Comparison of ENCODE assay signal across 10 cellular contexts in genomic region chr2:10325278-10326145, GRCh38. TPM values are rescaled to one million over a fixed set of nuclear protein-coding genes. Genes with fewer than 3 reads are reported as not detected.
DNase-seq lines count a peak whose midpoint lies in the region; ATAC-seq lines count a peak whose summit lies in the region.
"Had no signal": no experiment of that assay in that cellular context is flagged by ENCODE, and none has a peak within 500 bp of the region (broad histone marks: within the 10 kb centered on the region; RNA-seq: fewer than 3 reads in every experiment).

No MANE protein-coding gene starts in this region.

- DNase-seq in activated CD4-positive, alpha-beta T cell treated with anti-CD3 and anti-CD28 coated beads for 36 hours = no peak
- DNase-seq in activated CD4-positive, alpha-beta T cell treated with anti-CD3 and anti-CD28 coated beads, Interleukin-2, amount 50 U/mL, for 48 hours = no peak
- DNase-seq in NCI-H2081 (lab: John Stamatoyannopoulos, UW) (peak; percentile 83 to 92), cerebellar cortex (ENCODE audit: low spot score) (peak; percentile 49), posterior vena cava (ENCODE audit: low spot score) (peak; percentile 64), sciatic nerve (ENCODE audit: low spot score) (no peak), NK-92 (lab: John Stamatoyannopoulos, UW; ENCODE audit: unreplicated experiment) (no peak), inferior parietal cortex (ENCODE audit: extremely low spot score) (no peak)
- DNase-seq: activated gamma-delta T cell; stimulated activated naive CD8-positive, alpha-beta T cell treated with anti-CD3 and anti-CD28 coated beads, Interleukin-15, amount 100 ng/mL, for 72 hours had no signal

- ATAC-seq in activated CD4-positive, alpha-beta T cell treated with anti-CD3 and anti-CD28 coated beads for 36 hours = no peak
- ATAC-seq in sciatic nerve = no peak
- ATAC-seq: stimulated activated naive CD8-positive, alpha-beta T cell treated with anti-CD3 and anti-CD28 coated beads, Interleukin-15, amount 100 ng/mL, for 72 hours had no signal

- H3K27me3 Mint-ChIP-seq in activated CD4-positive, alpha-beta T cell treated with anti-CD3 and anti-CD28 coated beads for 36 hours = no peaks in the 10 kb centered on the region
- H3K27me3 Mint-ChIP-seq: stimulated activated naive CD8-positive, alpha-beta T cell treated with anti-CD3 and anti-CD28 coated beads, Interleukin-15, amount 100 ng/mL, for 72 hours had no signal

- H3K27ac Mint-ChIP-seq in activated CD4-positive, alpha-beta T cell treated with anti-CD3 and anti-CD28 coated beads for 36 hours = peak overlapping the region; percentile 44
- H3K27ac Mint-ChIP-seq: stimulated activated naive CD8-positive, alpha-beta T cell treated with anti-CD3 and anti-CD28 coated beads, Interleukin-15, amount 100 ng/mL, for 72 hours had no signal

- H3K4me3 Mint-ChIP-seq in activated CD4-positive, alpha-beta T cell treated with anti-CD3 and anti-CD28 coated beads for 36 hours = no peak overlapping the region
- H3K4me3 Mint-ChIP-seq: stimulated activated naive CD8-positive, alpha-beta T cell treated with anti-CD3 and anti-CD28 coated beads, Interleukin-15, amount 100 ng/mL, for 72 hours had no signal

- H3K9me3 Mint-ChIP-seq in activated CD4-positive, alpha-beta T cell treated with anti-CD3 and anti-CD28 coated beads for 36 hours (ENCODE audit: low read depth) = no peaks in the 10 kb centered on the region

- peaks cover 36% of the 10 kb centered on the region for H3K36me3 Mint-ChIP-seq in activated CD4-positive, alpha-beta T cell treated with anti-CD3 and anti-CD28 coated beads for 36 hours (ENCODE audit: low read depth)

- peaks cover 84% of the 10 kb centered on the region for H3K4me1 Mint-ChIP-seq in activated CD4-positive, alpha-beta T cell treated with anti-CD3 and anti-CD28 coated beads for 36 hours

- POLR2A ChIA-PET in activated CD4-positive, alpha-beta T cell treated with anti-CD3 and anti-CD28 coated beads for 36 hours (lab: Charles Lee) = no interaction called here

- intact Hi-C loops in activated CD4-positive, alpha-beta T cell treated with anti-CD3 and anti-CD28 coated beads for 36 hours (cut with DNase I, micrococcal nuclease) = no loop called here
- intact Hi-C loops in posterior vena cava (cut with DNase I) = no loop called here
- intact Hi-C loops in sciatic nerve (cut with DNase I) = no loop called here

- CTCF ChIA-PET in activated CD4-positive, alpha-beta T cell treated with anti-CD3 and anti-CD28 coated beads for 36 hours (lab: Charles Lee) = interaction anchor here (7.1 kb wide), 1 partner anchor 21 kb away, joined by 88 read pairs; the partner anchor contains the start of gene HPCAL1

RNA-seq across cellular contexts. Expression of gene HPCAL1, which starts 22.8 kb away (rescaled TPM):
- total RNA-seq in activated CD4-positive, alpha-beta T cell treated with anti-CD3 and anti-CD28 coated beads for 36 hours = 100 to 1,000 TPM; 109 to 114 TPM
- total RNA-seq in posterior vena cava (10 to 100 TPM; 21.6 to 26.0 TPM), sciatic nerve (31.7 TPM)

Comparison
In these comparisons a context has a peak if more than half of its experiments do, and no peak if none do; other contexts are left out.
1. DNase-seq: peak in NCI-H2081 (2 of 2), cerebellar cortex (single experiment) and posterior vena cava (single experiment); none in activated CD4-positive, alpha-beta T cell treated with anti-CD3 and anti-CD28 coated beads for 36 hours (single experiment), activated CD4-positive, alpha-beta T cell treated with anti-CD3 and anti-CD28 coated beads, Interleukin-2, amount 50 U/mL, for 48 hours (0 of 2), sciatic nerve (single experiment), NK-92 (single experiment) and inferior parietal cortex (single experiment).